10 cellular contexts compared by ENCODE assay signal in genomic region chr1:208240698-208241355, GRCh38. TPM values are rescaled to one million over a fixed set of nuclear protein-coding genes. Genes with fewer than 3 reads are reported as not detected.
DNase-seq lines count a peak whose midpoint lies in the region; ATAC-seq and TF ChIP-seq lines count a peak whose summit lies in the region.
"Had no signal": no experiment of that assay in that cellular context is flagged by ENCODE, and none has a peak within 500 bp of the region (broad histone marks: within the 10 kb centered on the region; RNA-seq: fewer than 3 reads in every experiment).

No MANE protein-coding gene starts in this region.

- H3K36me3 ChIP-seq in HEK293 (ENCODE audit: control insufficient read depth in 2 of 2, insufficient read depth in 1 of 2, low read length in 2 of 2) (no peaks in the 10 kb centered on the region), RWPE2 (ENCODE audit: low read depth) (0 out of 2 replicates have a peak, but pooled peaks cover 8% of the 10 kb centered on the region), rectal smooth muscle tissue (ENCODE audit: control insufficient read depth, insufficient read depth, low read length) (no peaks in the 10 kb centered on the region)
- no peaks in the 10 kb centered on the region for H3K36me3 ChIP-seq in CD8-positive, alpha-beta memory T cell (ENCODE audit: insufficient read depth, low read length)

- CTCF ChIA-PET in HEK293 (lab: Yijun Ruan, JAX), result interaction anchor here (0.6 to 14.9 kb wide), 14 partner anchors 9 to 223 kb away, joined by 3 to 175 read pairs (median 4); no protein-coding TSS in a partner anchor
- CTCF ChIA-PET in CD8-positive, alpha-beta memory T cell (lab: Charles Lee), result interaction anchor here (1.2 kb wide), 1 partner anchor 33 kb away, joined by 3 read pairs; no protein-coding TSS in a partner anchor

- H3K27ac Mint-ChIP-seq in CD8-positive, alpha-beta memory T cell, result no peak overlapping the region
- H3K27ac Mint-ChIP-seq: activated naive CD4-positive, alpha-beta T cell treated with anti-CD3 and anti-CD28 coated beads, Interleukin-2, amount 50 U/mL, for 72 hours had no signal

- H3K36me3 Mint-ChIP-seq in CD8-positive, alpha-beta memory T cell, result peaks cover 0 to 5% (median 0%) of the 10 kb centered on the region in 3 donors
- H3K36me3 Mint-ChIP-seq: activated naive CD4-positive, alpha-beta T cell treated with anti-CD3 and anti-CD28 coated beads, Interleukin-2, amount 50 U/mL, for 72 hours had no signal

- no peaks in the 10 kb centered on the region for H3K9me3 Mint-ChIP-seq in CD8-positive, alpha-beta memory T cell
- H3K9me3 Mint-ChIP-seq: activated naive CD4-positive, alpha-beta T cell treated with anti-CD3 and anti-CD28 coated beads, Interleukin-2, amount 50 U/mL, for 72 hours had no signal

- H3K4me1 Mint-ChIP-seq in CD8-positive, alpha-beta memory T cell, result peaks cover 25 to 31% (median 30%) of the 10 kb centered on the region in 3 donors

- H3K4me3 Mint-ChIP-seq in CD8-positive, alpha-beta memory T cell, result peak overlapping the region in 1 of 7 donors; percentile 49

- H3K9me3 ChIP-seq in HEK293 (ENCODE audit: control insufficient read depth, insufficient read depth, low read depth, low read length) (no peaks in the 10 kb centered on the region), RWPE2 (ENCODE audit: severe bottlenecking) (no peaks in the 10 kb centered on the region)
- no peaks in the 10 kb centered on the region for H3K9me3 ChIP-seq in CD8-positive, alpha-beta memory T cell (ENCODE audit: low read length)

- ATAC-seq in RWPE2 (ENCODE audit: low read depth), result no peak
- ATAC-seq: activated naive CD4-positive, alpha-beta T cell treated with anti-CD3 and anti-CD28 coated beads, Interleukin-2, amount 50 U/mL, for 72 hours had no signal

- DNase-seq in RWPE2 (ENCODE audit: low spot score), result no peak
- DNase-seq in left kidney (ENCODE audit: low read depth, low spot score), result peak; percentile 63
- DNase-seq in NCI-H187 (lab: John Stamatoyannopoulos, UW), result no peak
- DNase-seq in CD8-positive, alpha-beta memory T cell, result no peak
- DNase-seq in activated naive CD4-positive, alpha-beta T cell (lab: John Stamatoyannopoulos, UW), result no peak
- DNase-seq in amniotic stem cell (lab: John Stamatoyannopoulos, UW), result no peak
- DNase-seq: GOT3 had no signal

- peaks cover 31 to 36% of the 10 kb centered on the region in 2 donors for H3K27me3 Mint-ChIP-seq in CD8-positive, alpha-beta memory T cell

- no peak overlapping the region for H3K4me3 ChIP-seq in HEK293 (ENCODE audit: low read depth, low read length)
- no peak overlapping the region for H3K4me3 ChIP-seq in RWPE2 (ENCODE audit: severe bottlenecking)
- peak overlapping the region; percentile 82 for H3K4me3 ChIP-seq in rectal smooth muscle tissue (ENCODE audit: low read length)
- no peak overlapping the region for H3K4me3 ChIP-seq in CD8-positive, alpha-beta memory T cell (ENCODE audit: low read length)

- TF ChIP-seq CTCF in HEK293 (tag by site-specific recombination; IDR thresholded peaks at IDR 0.05) (no peak), RWPE2 (IDR thresholded peaks at IDR 0.05; ENCODE audit: poor library complexity, severe bottlenecking) (no peak)

- POLR2A ChIA-PET in HEK293 (lab: Yijun Ruan, JAX), result no interaction called here
- POLR2A ChIA-PET in CD8-positive, alpha-beta memory T cell (lab: Charles Lee), result no interaction called here

- H3K4me1 ChIP-seq in HEK293 (ENCODE audit: control insufficient read depth, insufficient read depth, low read length) (peaks cover 6% of the 10 kb centered on the region; the same call in 1 of the 2 replicates), RWPE2 (ENCODE audit: insufficient read depth, poor library complexity, severe bottlenecking) (peaks cover 47% of the 10 kb centered on the region), rectal smooth muscle tissue (ENCODE audit: control insufficient read depth, insufficient read depth, low read length) (peaks cover 14% of the 10 kb centered on the region)
- H3K4me1 ChIP-seq in CD8-positive, alpha-beta memory T cell (ENCODE audit: insufficient read depth, low read length), result peaks cover 19% of the 10 kb centered on the region

- H3K27ac ChIP-seq in HEK293 (ENCODE audit: extremely low read depth, low read depth, low read length) (no peak overlapping the region), RWPE2 (ENCODE audit: poor library complexity, severe bottlenecking) (peak overlapping the region; percentile 79), rectal smooth muscle tissue (ENCODE audit: low read depth, low read length) (no peak overlapping the region)
- H3K27ac ChIP-seq in CD8-positive, alpha-beta memory T cell (ENCODE audit: low read depth, low read length), result no peak overlapping the region

- H3K9ac ChIP-seq in rectal smooth muscle tissue (ENCODE audit: low read length), result no peak overlapping the region

- no peaks in the 10 kb centered on the region for H3K27me3 ChIP-seq in RWPE2 (ENCODE audit: insufficient read depth, poor library complexity, severe bottlenecking)
- H3K27me3 ChIP-seq in rectal smooth muscle tissue (ENCODE audit: control insufficient read depth, insufficient read depth, low read length), result no peaks in the 10 kb centered on the region
- peaks cover 22% of the 10 kb centered on the region for H3K27me3 ChIP-seq in CD8-positive, alpha-beta memory T cell (ENCODE audit: insufficient read depth, low read length, poor library complexity, severe bottlenecking)

TF ChIP-seq in HEK293, 187 proteins besides CTCF, POLR2A, EP300 and RAD21:
- TF ChIP-seq ZNF114 (tag by site-specific recombination; IDR thresholded peaks at IDR 0.05) (no peak), ZNF645 (tag by site-specific recombination; IDR thresholded peaks at IDR 0.05) (no peak), WT1 (tag by site-specific recombination; IDR thresholded peaks at IDR 0.05) (peak; percentile 72), ZNF843 (tag by site-specific recombination; IDR thresholded peaks at IDR 0.05) (no peak), ZNF341 (tag by site-specific recombination; IDR thresholded peaks at IDR 0.05; ENCODE audit: low read depth) (peak; percentile 91), ZNF610 (tag by site-specific recombination; IDR thresholded peaks at IDR 0.05; ENCODE audit: borderline replicate concordance) (no peak), ZNF624 (tag by site-specific recombination; IDR thresholded peaks at IDR 0.05) (no peak), ZNF426 (tag by site-specific recombination; IDR thresholded peaks at IDR 0.05) (no peak)
- TF ChIP-seq, protein P1, sequence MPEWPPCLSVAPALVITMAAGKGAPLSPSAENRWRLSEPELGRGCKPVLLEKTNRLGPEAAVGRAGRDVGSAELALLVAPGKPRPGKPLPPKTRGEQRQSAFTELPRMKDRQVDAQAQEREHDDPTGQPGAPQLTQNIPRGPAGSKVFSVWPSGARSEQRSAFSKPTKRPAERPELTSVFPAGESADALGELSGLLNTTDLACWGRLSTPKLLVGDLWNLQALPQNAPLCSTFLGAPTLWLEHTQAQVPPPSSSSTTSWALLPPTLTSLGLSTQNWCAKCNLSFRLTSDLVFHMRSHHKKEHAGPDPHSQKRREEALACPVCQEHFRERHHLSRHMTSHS (tag by site-specific recombination; IDR thresholded peaks at IDR 0.05), result no peak

RNA-seq across cellular contexts. Expression of gene PLXNA2, which starts 3.4 kb away (rescaled TPM):
- 1 to 10 TPM in 1 of 2 experiments, under 1 TPM in 1; 0.75 to 1.1 TPM for total RNA-seq in CD8-positive, alpha-beta memory T cell
- polyA plus RNA-seq in CD8-positive, alpha-beta memory T cell, result 1.0 TPM
